ENCODE assay signal across 10 cellular contexts in the genomic region with DNA sequence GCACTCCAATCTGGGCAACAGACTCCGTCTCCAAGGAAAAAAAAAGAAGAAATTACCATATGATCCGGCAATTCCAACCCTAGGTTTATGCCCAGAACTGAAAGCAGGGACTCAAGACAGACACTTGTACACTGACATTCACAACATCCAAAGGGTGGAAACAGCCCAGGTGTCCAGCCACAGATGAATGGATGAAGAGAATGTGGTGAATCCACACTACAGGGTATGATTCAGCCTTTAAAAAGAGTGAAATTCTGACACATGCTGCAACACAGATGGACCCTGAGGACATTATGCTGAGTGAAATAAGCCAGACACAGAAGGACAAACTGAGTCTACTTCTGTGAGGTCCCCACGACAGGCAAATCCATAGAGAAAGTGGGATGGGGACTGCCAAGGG. TPM values are rescaled to one million over a fixed set of nuclear protein-coding genes. Genes with fewer than 3 reads are reported as not detected.
A peak's percentile ranks its signal among the peaks of the same experiment; 100 is the strongest.
DNase-seq lines count a peak whose midpoint lies in the region; ATAC-seq and TF ChIP-seq lines count a peak whose summit lies in the region.
"Had no signal": no experiment of that assay in that cellular context is flagged by ENCODE, and none has a peak within 500 bp of the region (broad histone marks: within the 10 kb centered on the region; RNA-seq: fewer than 3 reads in every experiment).

No MANE protein-coding gene starts in this region.

- H3K27me3 ChIP-seq in PC-3 (ENCODE audit: low read length), result no peaks in the 10 kb centered on the region
- no peaks in the 10 kb centered on the region for H3K27me3 ChIP-seq in endodermal cell (ENCODE audit: control insufficient read depth, insufficient read depth, low read length, poor library complexity, severe bottlenecking)
- H3K27me3 ChIP-seq: heart right ventricle had no signal

- H3K36me3 ChIP-seq in PC-3 (ENCODE audit: low read depth, low read length) (peaks cover 10% of the 10 kb centered on the region; the same call in 1 of the 2 replicates), endodermal cell (ENCODE audit: control insufficient read depth, insufficient read depth, low read length) (peaks cover 34% of the 10 kb centered on the region)

- intact Hi-C loops in PC-3 (cut with micrococcal nuclease), result no loop called here

- H3K9me2 ChIP-seq in PC-3 (replicated peaks; ENCODE audit: low read length), result no peaks in the 10 kb centered on the region

- H4K20me1 ChIP-seq in PC-3 (ENCODE audit: low read length), result no peaks in the 10 kb centered on the region

- ATAC-seq in PC-3 (no peak; the same call in 1 of the 2 replicates), GM21576 (IDR thresholded peaks at IDR 0.05; ENCODE audit: unreplicated experiment) (no peak), GM21381 (IDR thresholded peaks at IDR 0.05; ENCODE audit: unreplicated experiment) (no peak)
- ATAC-seq: heart right ventricle had no signal

- H3K27me3 Mint-ChIP-seq in endodermal cell (ENCODE audit: insufficient read depth), result no peaks in the 10 kb centered on the region
- H3K27me3 Mint-ChIP-seq in progenitor cell of endocrine pancreas, result no peaks in the 10 kb centered on the region

- H3K4me1 Mint-ChIP-seq in endodermal cell (no peaks in the 10 kb centered on the region), progenitor cell of endocrine pancreas (ENCODE audit: low read depth) (no peaks in the 10 kb centered on the region)

- H2AFZ ChIP-seq in PC-3 (ENCODE audit: low read length), result no peak overlapping the region

- no peak for TF ChIP-seq CTCF in PC-3 (conservative IDR thresholded peaks at IDR 0.05; ENCODE audit: low read depth, low read length)
- TF ChIP-seq CTCF in endodermal cell (conservative IDR thresholded peaks at IDR 0.05), result no peak
- no peak for TF ChIP-seq CTCF in progenitor cell of endocrine pancreas (IDR thresholded peaks at IDR 0.05; ENCODE audit: unreplicated experiment)
- no peak for TF ChIP-seq CTCF in GM20000 (IDR thresholded peaks at IDR 0.05; ENCODE audit: extremely low read depth, missing control alignments)

- H3K4me3 Mint-ChIP-seq in endodermal cell (no peak overlapping the region), progenitor cell of endocrine pancreas (ENCODE audit: low read depth) (no peak overlapping the region)

- H3K27ac Mint-ChIP-seq in endodermal cell (peak overlapping the region; percentile 20), progenitor cell of endocrine pancreas (peak overlapping the region; percentile 25)

- H3K4me2 ChIP-seq in PC-3 (ENCODE audit: low read length), result no peak overlapping the region

- H3K9ac ChIP-seq in PC-3 (ENCODE audit: low read length), result no peak overlapping the region
- no peak overlapping the region for H3K9ac ChIP-seq in endodermal cell (ENCODE audit: extremely low read depth, low read length, poor library complexity, severe bottlenecking)

- H3K4me3 ChIP-seq in PC-3 (ENCODE audit: low read length), result no peak overlapping the region
- H3K4me3 ChIP-seq in endodermal cell (ENCODE audit: low read length), result no peak overlapping the region
- H3K4me3 ChIP-seq: heart right ventricle had no signal

- 90 to 94% methylated on average over 2 to 3 of the region's 3 CpGs for WGBS in endodermal cell (ENCODE audit: insufficient coverage in 1 of 2, insufficient read length in 1 of 2), 2 experiments

- no TSS peak for BruUV-seq in PC-3 (replicated peaks; lab: Mats Ljungman, UMichigan)

- peaks cover 39% of the 10 kb centered on the region for H3K36me3 Mint-ChIP-seq in endodermal cell (ENCODE audit: low read depth)
- H3K36me3 Mint-ChIP-seq in progenitor cell of endocrine pancreas (ENCODE audit: insufficient read depth), result peaks cover 17% of the 10 kb centered on the region

- no peaks in the 10 kb centered on the region for H3F3A ChIP-seq in PC-3 (ENCODE audit: low read length, unreplicated experiment)

- H3K4me1 ChIP-seq in PC-3 (ENCODE audit: insufficient read depth, low read length), result peaks cover 10% of the 10 kb centered on the region
- H3K4me1 ChIP-seq in endodermal cell (ENCODE audit: control insufficient read depth, insufficient read depth, low read length), result no peaks in the 10 kb centered on the region

- H3K9me3 Mint-ChIP-seq in endodermal cell (no peaks in the 10 kb centered on the region), progenitor cell of endocrine pancreas (ENCODE audit: low read depth) (no peaks in the 10 kb centered on the region)

- DNase-seq in EH (ENCODE audit: low read depth) (peak; percentile 34), PC-3 (peak; percentile 17), endodermal cell (no peak), progenitor cell of endocrine pancreas (ENCODE audit: low spot score, unreplicated experiment) (no peak), GM20000 (ENCODE audit: low spot score) (no peak)
- DNase-seq: heart right ventricle; NCI-H2107; stimulated activated CD4-positive, alpha-beta T cell treated with anti-CD3 and anti-CD28 coated beads, Interleukin-12 subunit alpha, Interleukin-12 subunit beta, amount 100 ng/mL, for 4 hours had no signal

- CTCF ChIA-PET in PC-3 (lab: Charles Lee), result no interaction called here

- no peaks in the 10 kb centered on the region for H3K79me2 ChIP-seq in PC-3 (ENCODE audit: low read length)

- H3K27ac ChIP-seq in PC-3 (ENCODE audit: low read length) (no peak overlapping the region), endodermal cell (ENCODE audit: low read depth, low read length) (no peak overlapping the region)

- POLR2A ChIA-PET in PC-3 (lab: Charles Lee; ENCODE audit: unreplicated experiment), result no interaction called here

- H3K9me3 ChIP-seq in PC-3 (ENCODE audit: low read length), result no peaks in the 10 kb centered on the region
- no peaks in the 10 kb centered on the region for H3K9me3 ChIP-seq in endodermal cell (ENCODE audit: control insufficient read depth, low read length)
- H3K9me3 ChIP-seq: heart right ventricle had no signal

RNA-seq across cellular contexts. Expression of a gene that starts 43.9 kb away (rescaled TPM):
- total RNA-seq in PC-3 (2014; rRNA removed) (45.0 and 53.9 TPM in 2 replicates), endodermal cell (10 to 100 TPM; 83.7 to 90.4 TPM), progenitor cell of endocrine pancreas (106 and 117 TPM in 2 replicates)
- polyA plus RNA-seq in endodermal cell (2013, experiment 1 of 2), result 80.2 TPM
- polyA plus RNA-seq in endodermal cell (2013, experiment 2 of 2), result 69.6 TPM

Comparison
In these comparisons a context has a peak if more than half of its experiments do, and no peak if none do; other contexts are left out.
1. DNase-seq: peak in EH (single experiment) and PC-3 (single experiment); none in endodermal cell (single experiment), progenitor cell of endocrine pancreas (single experiment) and GM20000 (single experiment).